17 cellular contexts compared by ENCODE assay signal in the genomic region with DNA sequence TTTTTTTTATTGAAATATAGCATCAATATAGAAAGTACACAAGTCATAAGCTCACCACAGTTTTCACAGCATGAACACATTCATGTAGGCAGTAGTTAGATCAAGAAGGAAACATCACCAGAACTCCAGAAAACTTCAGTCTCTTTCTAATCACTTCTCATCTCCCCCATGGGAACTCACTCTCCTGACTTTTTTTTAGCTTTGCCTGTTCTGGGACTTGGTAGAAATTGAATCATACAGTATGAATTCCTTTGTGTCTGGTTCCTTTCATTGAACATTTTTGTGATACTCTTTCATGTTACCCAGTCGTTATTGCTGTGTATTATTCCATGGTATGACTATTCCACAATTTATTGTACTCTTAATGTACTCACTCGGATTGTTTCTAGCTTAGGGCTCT.
DNase-seq lines count a peak whose midpoint lies in the region; ATAC-seq and TF ChIP-seq lines count a peak whose summit lies in the region.
"Had no signal": no experiment of that assay in that cellular context is flagged by ENCODE, and none has a peak within 500 bp of the region (broad histone marks: within the 10 kb centered on the region; RNA-seq: fewer than 3 reads in every experiment).

No MANE protein-coding gene starts in this region.

- H3K9me3 Mint-ChIP-seq in activated CD4-positive, alpha-beta memory T cell treated with anti-CD3 and anti-CD28 coated beads for 36 hours = no peaks in the 10 kb centered on the region
- no peaks in the 10 kb centered on the region for H3K9me3 Mint-ChIP-seq in CD4-positive, alpha-beta T cell

- no peaks in the 10 kb centered on the region for H3K9me3 ChIP-seq in CD4-positive, alpha-beta T cell (ENCODE audit: control insufficient read depth, low read length)
- H3K9me3 ChIP-seq: spleen, uterus had no signal

- H3K27ac ChIP-seq in VCaP = 0 out of 2 replicates have a peak overlapping the region, but pooled peaks have one; percentile 6
- H3K27ac ChIP-seq in CD4-positive, alpha-beta T cell (ENCODE audit: low read depth, low read length) = no peak overlapping the region
- H3K27ac ChIP-seq: uterus had no signal

- ATAC-seq in CD4-positive, alpha-beta T cell (ENCODE audit: poor library complexity) = no peak
- ATAC-seq in HG03139 (IDR thresholded peaks at IDR 0.05; ENCODE audit: unreplicated experiment) = no peak

- H3K4me3 ChIP-seq in fibroblast of pulmonary artery (replicated peaks; ENCODE audit: low read depth, low read length) (no peak overlapping the region), retinal pigment epithelial cell (ENCODE audit: low read length) (no peak overlapping the region)
- H3K4me3 ChIP-seq: spleen, uterus had no signal

- H3K4me1 Mint-ChIP-seq in activated CD4-positive, alpha-beta memory T cell treated with anti-CD3 and anti-CD28 coated beads for 36 hours (ENCODE audit: low read depth) = no peaks in the 10 kb centered on the region
- no peaks in the 10 kb centered on the region for H3K4me1 Mint-ChIP-seq in CD4-positive, alpha-beta T cell (ENCODE audit: low read depth)
- H3K4me1 Mint-ChIP-seq: B cell had no signal

- intact Hi-C loops in activated CD4-positive, alpha-beta memory T cell treated with anti-CD3 and anti-CD28 coated beads for 36 hours (cut with micrococcal nuclease) = no loop called here
- intact Hi-C loops in CD4-positive, alpha-beta T cell (cut with DNase I, micrococcal nuclease) = loop anchor here in 1 of 2 experiments (5.0 kb wide), 1 partner anchor 46 kb away; no protein-coding TSS in a partner anchor

- TF ChIP-seq CTCF in VCaP (conservative IDR thresholded peaks at IDR 0.05) (no peak), fibroblast of pulmonary artery (IDR thresholded peaks at IDR 0.05; ENCODE audit: low read length, missing control alignments) (no peak), retinal pigment epithelial cell (conservative IDR thresholded peaks at IDR 0.05; ENCODE audit: low read depth, low read length) (no peak)
- no peak for TF ChIP-seq CTCF in CD4-positive, alpha-beta T cell (IDR thresholded peaks at IDR 0.05)

- POLR2A ChIA-PET in activated CD4-positive, alpha-beta memory T cell treated with anti-CD3 and anti-CD28 coated beads for 36 hours (lab: Charles Lee) = no interaction called here
- POLR2A ChIA-PET in CD4-positive, alpha-beta T cell (lab: Charles Lee) = no interaction called here

- DNase-seq in GM03348 (ENCODE audit: low spot score) (peak; percentile 44), fibroblast of pulmonary artery (ENCODE audit: low read depth) (peak; percentile 49), retinal pigment epithelial cell (ENCODE audit: low read depth) (peak; percentile 8), cortex of kidney (lab: John Stamatoyannopoulos, UW) (no peak)
- no peak for DNase-seq in activated CD4-positive, alpha-beta memory T cell treated with anti-CD3 and anti-CD28 coated beads for 36 hours
- no peak for DNase-seq in CD4-positive, alpha-beta T cell
- DNase-seq: activated CD4-positive, alpha-beta T cell treated with anti-CD3 and anti-CD28 coated beads for 1 hour; DMS79 treated with DMSO at 0.1 percent for 48 hours; NCI-H1048; NCI-H774; spleen; stimulated activated naive CD4-positive, alpha-beta T cell; T-helper 2 cell; uterus had no signal

- no peaks in the 10 kb centered on the region for H3K27me3 Mint-ChIP-seq in activated CD4-positive, alpha-beta memory T cell treated with anti-CD3 and anti-CD28 coated beads for 36 hours
- H3K27me3 Mint-ChIP-seq in CD4-positive, alpha-beta T cell = no peaks in the 10 kb centered on the region
- H3K27me3 Mint-ChIP-seq: B cell had no signal

- no peak overlapping the region for H3K27ac Mint-ChIP-seq in activated CD4-positive, alpha-beta memory T cell treated with anti-CD3 and anti-CD28 coated beads for 36 hours
- H3K27ac Mint-ChIP-seq in CD4-positive, alpha-beta T cell = no peak overlapping the region
- H3K27ac Mint-ChIP-seq: B cell had no signal

- H3K36me3 Mint-ChIP-seq in activated CD4-positive, alpha-beta memory T cell treated with anti-CD3 and anti-CD28 coated beads for 36 hours = peaks cover 14% of the 10 kb centered on the region
- peaks cover 36% of the 10 kb centered on the region for H3K36me3 Mint-ChIP-seq in CD4-positive, alpha-beta T cell (ENCODE audit: low read depth)

- H3K27me3 ChIP-seq in CD4-positive, alpha-beta T cell (ENCODE audit: control insufficient read depth, insufficient read depth, low read length) = no peaks in the 10 kb centered on the region
- H3K27me3 ChIP-seq: spleen, uterus had no signal

- H3K4me3 Mint-ChIP-seq in activated CD4-positive, alpha-beta memory T cell treated with anti-CD3 and anti-CD28 coated beads for 36 hours = no peak overlapping the region
- H3K4me3 Mint-ChIP-seq in CD4-positive, alpha-beta T cell = no peak overlapping the region
- H3K4me3 Mint-ChIP-seq: B cell had no signal

- CTCF ChIA-PET in activated CD4-positive, alpha-beta memory T cell treated with anti-CD3 and anti-CD28 coated beads for 36 hours (lab: Charles Lee) = no interaction called here
- CTCF ChIA-PET in CD4-positive, alpha-beta T cell (lab: Charles Lee) = no interaction called here

Comparison
In these comparisons a context has a peak if more than half of its experiments do, and no peak if none do; other contexts are left out.
1. DNase-seq: peak in GM03348 (single experiment), fibroblast of pulmonary artery (single experiment) and retinal pigment epithelial cell (single experiment); none in activated CD4-positive, alpha-beta memory T cell treated with anti-CD3 and anti-CD28 coated beads for 36 hours (single experiment), CD4-positive, alpha-beta T cell (0 of 10) and cortex of kidney (single experiment).